ENCODE assay signal across 8 cellular contexts in genomic region chr15:63212050-63212973, GRCh38. TPM values are rescaled to one million over a fixed set of nuclear protein-coding genes. Genes with fewer than 3 reads are reported as not detected.
DNase-seq lines count a peak whose midpoint lies in the region; ATAC-seq and TF ChIP-seq lines count a peak whose summit lies in the region.

No MANE protein-coding gene starts in this region.

- TF ChIP-seq CTCF in coronary artery (IDR thresholded peaks at IDR 0.05) (no peak), osteoblast (IDR thresholded peaks at IDR 0.05; ENCODE audit: extremely low read depth, low read depth, low read length) (no peak)

- H3K36me3 Mint-ChIP-seq in activated naive CD4-positive, alpha-beta T cell treated with anti-CD3 and anti-CD28 coated beads, Interleukin-2, amount 10 ng/mL, durations not matched to agents 7 days and 5 days, result peaks cover 40% of the 10 kb centered on the region

- H3K4me3 Mint-ChIP-seq in activated naive CD4-positive, alpha-beta T cell treated with anti-CD3 and anti-CD28 coated beads, Interleukin-2, amount 10 ng/mL, durations not matched to agents 7 days and 5 days, result peak overlapping the region; percentile 6

- no peaks in the 10 kb centered on the region for H3K27me3 ChIP-seq in osteoblast (ENCODE audit: insufficient read depth, low read length)

- H3K36me3 ChIP-seq in osteoblast (ENCODE audit: insufficient read depth, low read length), result no peaks in the 10 kb centered on the region

- no peaks in the 10 kb centered on the region for H4K20me1 ChIP-seq in osteoblast (ENCODE audit: insufficient read depth, low read length)

- H3K27ac ChIP-seq in coronary artery (peak overlapping the region; percentile 32 to 79), osteoblast (ENCODE audit: low read depth, low read length) (peak overlapping the region; percentile 92)

- no peak overlapping the region for H2AFZ ChIP-seq in osteoblast (ENCODE audit: low read length)

- no peak for DNase-seq in activated naive CD4-positive, alpha-beta T cell treated with anti-CD3 and anti-CD28 coated beads, Interleukin-2, amount 10 ng/mL, durations not matched to agents 7 days and 5 days
- DNase-seq in activated naive CD4-positive, alpha-beta T cell treated with Interleukin-2 at 50 U/mL for 16 hours, result no peak
- DNase-seq in MV-4-11 (lab: John Stamatoyannopoulos, UW) (peak; percentile 73), coronary artery (ENCODE audit: low spot score) (no peak), osteoblast (ENCODE audit: insufficient read length, low spot score, missing footprints) (no peak), germinal center (ENCODE audit: low spot score) (no peak), ecto neural progenitor cell (ENCODE audit: low spot score) (no peak)

- H3K9me3 Mint-ChIP-seq in activated naive CD4-positive, alpha-beta T cell treated with anti-CD3 and anti-CD28 coated beads, Interleukin-2, amount 10 ng/mL, durations not matched to agents 7 days and 5 days, result no peaks in the 10 kb centered on the region

- peaks cover 70% of the 10 kb centered on the region for H3K4me1 Mint-ChIP-seq in activated naive CD4-positive, alpha-beta T cell treated with anti-CD3 and anti-CD28 coated beads, Interleukin-2, amount 10 ng/mL, durations not matched to agents 7 days and 5 days

- ATAC-seq in HG03095 (IDR thresholded peaks at IDR 0.05; ENCODE audit: unreplicated experiment), result no peak

- H3K79me2 ChIP-seq in osteoblast (ENCODE audit: insufficient read depth, low read length), result peaks cover 72% of the 10 kb centered on the region

- H3K4me3 ChIP-seq in coronary artery (no peak overlapping the region), osteoblast (ENCODE audit: insufficient read depth, low read length) (no peak overlapping the region)

- no peaks in the 10 kb centered on the region for H3K9me3 ChIP-seq in osteoblast (ENCODE audit: low read depth, low read length)

- peaks cover 30% of the 10 kb centered on the region for H3K4me1 ChIP-seq in osteoblast (ENCODE audit: insufficient read depth, low read length)

- peak overlapping the region; percentile 92 for H3K27ac Mint-ChIP-seq in activated naive CD4-positive, alpha-beta T cell treated with anti-CD3 and anti-CD28 coated beads, Interleukin-2, amount 10 ng/mL, durations not matched to agents 7 days and 5 days

- peak overlapping the region; percentile 59 for H3K4me2 ChIP-seq in osteoblast (ENCODE audit: insufficient read depth, low read length)

- CTCF ChIA-PET in activated naive CD4-positive, alpha-beta T cell treated with anti-CD3 and anti-CD28 coated beads, Interleukin-2, amount 10 ng/mL, durations not matched to agents 7 days and 5 days (lab: Charles Lee), result interaction anchor here (0.6 to 1.3 kb wide), 5 partner anchors 15 to 28 kb away, joined by 3 to 4 read pairs (median 3); no protein-coding TSS in a partner anchor

- H3K27me3 Mint-ChIP-seq in activated naive CD4-positive, alpha-beta T cell treated with anti-CD3 and anti-CD28 coated beads, Interleukin-2, amount 10 ng/mL, durations not matched to agents 7 days and 5 days, result no peaks in the 10 kb centered on the region

RNA-seq across cellular contexts. Expression of gene RAB8B, which starts 22.9 kb away (rescaled TPM):
- 55.7 and 57.5 TPM in 2 replicates for total RNA-seq in osteoblast

RNA-seq across cellular contexts. Expression of gene RPS27L, which starts 55.0 kb away (rescaled TPM):
- 263 and 281 TPM in 2 replicates for total RNA-seq in osteoblast
